15 cellular contexts compared by ENCODE assay signal in the genomic region with DNA sequence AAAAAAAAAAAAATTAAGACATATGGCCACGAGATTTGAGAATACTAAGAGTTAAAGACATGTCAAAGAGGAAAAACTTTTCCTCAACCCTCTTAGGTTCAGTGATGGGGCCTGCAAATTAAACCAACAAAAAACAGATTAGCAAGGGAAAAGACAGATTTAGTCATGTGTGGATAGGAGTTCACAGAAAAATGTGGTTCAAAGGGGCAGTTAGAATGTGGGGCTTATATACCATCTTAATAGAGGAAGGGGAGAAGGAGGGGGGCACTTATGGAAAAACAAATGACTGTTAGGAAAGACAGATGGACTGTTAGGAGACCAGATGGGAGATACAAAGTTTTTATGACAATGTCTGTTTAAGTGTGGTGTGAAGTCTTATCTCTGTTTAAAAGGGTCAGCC.
"Had no signal": no experiment of that assay in that cellular context is flagged by ENCODE, and none has a peak within 500 bp of the region (broad histone marks: within the 10 kb centered on the region; RNA-seq: fewer than 3 reads in every experiment).

No MANE protein-coding gene starts in this region.

- H3K9me3 Mint-ChIP-seq: activated B cell treated with CpG ODN at 0.5 μM for 24 hours; activated naive CD4-positive, alpha-beta T cell treated with anti-CD3 and anti-CD28 coated beads for 36 hours; nephron; stimulated activated naive B cell treated with anti-CD40 and anti-IgM and Interleukin-4, amounts not matched to agents 10 μg/mL and 1 μg/mL and 100 μg/mL, for 72 hours had no signal

- H3K79me2 ChIP-seq: hepatocyte had no signal

- H3K4me3 ChIP-seq: body of pancreas, dorsolateral prefrontal cortex, hepatocyte, smooth muscle cell, tibial artery had no signal

- H3K9me3 ChIP-seq: body of pancreas, tibial artery had no signal

- DNase-seq: activated B cell treated with CpG ODN at 0.5 μM for 24 hours; activated CD4-positive, alpha-beta T cell treated with anti-CD3 and anti-CD28 coated beads for 48 hours; activated naive CD4-positive, alpha-beta T cell treated with anti-CD3 and anti-CD28 coated beads for 36 hours; activated T-cell treated with anti-CD3 and anti-CD28 coated beads for 4 hours; body of pancreas; dorsolateral prefrontal cortex; foreskin fibroblast; mesenchymal stem cell; stimulated activated CD4-positive, alpha-beta T cell treated with anti-CD3 and anti-CD28 coated beads, Interleukin-4, amount 100 ng/mL, for 4 hours; stimulated activated naive B cell treated with anti-CD40 and anti-IgM and Interleukin-4, amounts not matched to agents 10 μg/mL and 1 μg/mL and 100 μg/mL, for 72 hours; tibial artery had no signal

- H3K27ac ChIP-seq: body of pancreas, dorsolateral prefrontal cortex, hepatocyte, tibial artery had no signal

- H3K4me1 ChIP-seq: body of pancreas, tibial artery had no signal

- H3K27me3 Mint-ChIP-seq: activated B cell treated with CpG ODN at 0.5 μM for 24 hours; stimulated activated naive B cell treated with anti-CD40 and anti-IgM and Interleukin-4, amounts not matched to agents 10 μg/mL and 1 μg/mL and 100 μg/mL, for 72 hours had no signal

- H3K27ac Mint-ChIP-seq: activated B cell treated with CpG ODN at 0.5 μM for 24 hours; activated naive CD4-positive, alpha-beta T cell treated with anti-CD3 and anti-CD28 coated beads for 36 hours; nephron; stimulated activated naive B cell treated with anti-CD40 and anti-IgM and Interleukin-4, amounts not matched to agents 10 μg/mL and 1 μg/mL and 100 μg/mL, for 72 hours had no signal

- ATAC-seq: body of pancreas; sciatic nerve; stimulated activated naive B cell treated with anti-CD40 and anti-IgM and Interleukin-4, amounts not matched to agents 10 μg/mL and 1 μg/mL and 100 μg/mL, for 72 hours had no signal

- H3K4me3 Mint-ChIP-seq: activated B cell treated with CpG ODN at 0.5 μM for 24 hours; activated naive CD4-positive, alpha-beta T cell treated with anti-CD3 and anti-CD28 coated beads for 36 hours; nephron; stimulated activated naive B cell treated with anti-CD40 and anti-IgM and Interleukin-4, amounts not matched to agents 10 μg/mL and 1 μg/mL and 100 μg/mL, for 72 hours had no signal

- H2AFZ ChIP-seq: hepatocyte had no signal

- H3K4me1 Mint-ChIP-seq: nephron; stimulated activated naive B cell treated with anti-CD40 and anti-IgM and Interleukin-4, amounts not matched to agents 10 μg/mL and 1 μg/mL and 100 μg/mL, for 72 hours had no signal

- H3K27me3 ChIP-seq: body of pancreas, dorsolateral prefrontal cortex, hepatocyte, tibial artery had no signal

- H3K36me3 ChIP-seq: tibial artery had no signal

- H3K4me2 ChIP-seq: hepatocyte, smooth muscle cell had no signal
